8 cellular contexts compared by ENCODE assay signal in the genomic region with DNA sequence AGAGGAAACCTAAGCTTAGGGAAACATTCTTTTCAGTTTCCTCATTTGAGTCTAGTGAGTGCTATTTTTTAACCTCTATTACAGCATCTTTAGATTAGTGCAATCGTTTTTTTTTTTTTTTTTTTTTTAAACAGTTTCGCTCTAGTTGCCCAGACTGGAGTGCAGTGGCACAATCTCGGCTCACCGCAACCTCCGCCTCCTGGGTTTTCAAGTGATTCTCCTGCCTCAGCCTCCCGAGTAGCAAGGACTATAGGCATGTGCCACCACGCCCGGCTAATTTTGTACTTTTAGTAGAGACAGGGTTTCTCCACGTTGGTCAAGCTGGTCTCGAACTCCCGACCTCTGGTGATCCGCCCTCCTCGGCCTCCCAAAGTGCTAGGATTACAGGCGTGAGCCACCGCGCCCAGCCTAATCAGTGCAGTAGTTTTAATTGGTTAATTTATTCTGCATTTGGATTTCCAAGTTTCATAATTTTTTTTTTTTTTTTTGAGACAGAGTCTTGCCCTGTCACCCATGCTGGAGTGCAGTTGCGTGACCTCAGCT. TPM values are rescaled to one million over a fixed set of nuclear protein-coding genes. Genes with fewer than 3 reads are reported as not detected.
"Had no signal": no experiment of that assay in that cellular context is flagged by ENCODE, and none has a peak within 500 bp of the region (broad histone marks: within the 10 kb centered on the region; RNA-seq: fewer than 3 reads in every experiment).

No MANE protein-coding gene starts in this region.

RNA-seq across cellular contexts. Expression of a gene that starts 34.4 kb away (rescaled TPM):
- total RNA-seq: activated CD4-positive, alpha-beta memory T cell treated with anti-CD3 and anti-CD28 coated beads, Interleukin-2, amount 10 ng/mL, durations not matched to agents 7 days and 5 days; activated CD4-positive, alpha-beta T cell treated with anti-CD3 and anti-CD28 coated beads, Interleukin-2, amount 10 ng/mL, durations not matched to agents 7 days and 5 days; activated naive CD4-positive, alpha-beta T cell treated with anti-CD3 and anti-CD28 coated beads, Interleukin-2, amount 50 U/mL, for 72 hours; activated naive CD8-positive, alpha-beta T cell treated with anti-CD3 and anti-CD28 coated beads, Interleukin-2, amount 10 ng/mL, durations not matched to agents 7 days and 5 days; activated T-cell treated with anti-CD3 and anti-CD28 coated beads, Interleukin-2, amount 50 U/mL, for 72 hours; ascending aorta; cardiac muscle cell; T-helper 1 cell treated with Interleukin-12 subunit alpha and Interleukin-12 subunit beta and Interleukin-4 antibody, amounts not matched to agents 30 ng/mL and 1 ng/mL, for 36 hours had no signal
